ENCODE assay signal across 1 cellular context in genomic region chr1:156623946-156624813, GRCh38.
TF ChIP-seq lines count a peak whose summit lies in the region.

No MANE protein-coding gene starts in this region.

TF ChIP-seq in HepG2, 621 proteins besides CTCF, POLR2A, EP300 and RAD21 (continued from another document and continues in another):
- TF ChIP-seq TFDP2 (CRISPR knock-in tag; IDR thresholded peaks at IDR 0.05) (peak; percentile 35; the same call in 1 of the 2 replicates), RFX1 (IDR thresholded peaks at IDR 0.05) (no peak), ZNF800 (CRISPR knock-in tag; IDR thresholded peaks at IDR 0.05) (peak; percentile 46; the same call in 1 of the 2 replicates), TFE3 (CRISPR knock-in tag; IDR thresholded peaks at IDR 0.05) (0 out of 2 replicates have a peak, but pooled peaks have one; percentile 12), SKIL (CRISPR knock-in tag; IDR thresholded peaks at IDR 0.05; ENCODE audit: borderline replicate concordance) (0 out of 2 replicates have a peak, but pooled peaks have one; percentile 15), ZNF337 (CRISPR knock-in tag; IDR thresholded peaks at IDR 0.05; ENCODE audit: borderline replicate concordance, low read depth) (no peak), ZFP90 (CRISPR knock-in tag; IDR thresholded peaks at IDR 0.05; ENCODE audit: borderline replicate concordance) (0 out of 2 replicates have a peak, but pooled peaks have one; percentile 38), REPIN1 (CRISPR knock-in tag; IDR thresholded peaks at IDR 0.05; ENCODE audit: borderline replicate concordance, low read depth) (peak; percentile 24; the same call in 1 of the 2 replicates), RFXANK (CRISPR knock-in tag; IDR thresholded peaks at IDR 0.05) (no peak), RARA (CRISPR knock-in tag; IDR thresholded peaks at IDR 0.05) (0 out of 2 replicates have a peak, but pooled peaks have one; percentile 19), CREB3 (CRISPR knock-in tag; IDR thresholded peaks at IDR 0.05) (no peak), HOXA9 (CRISPR knock-in tag; IDR thresholded peaks at IDR 0.05; ENCODE audit: borderline replicate concordance) (0 out of 2 replicates have a peak, but pooled peaks have one; percentile 36), ZNF30 (CRISPR knock-in tag; IDR thresholded peaks at IDR 0.05) (no peak), TSC22D2 (CRISPR knock-in tag; IDR thresholded peaks at IDR 0.05; ENCODE audit: borderline replicate concordance) (no peak), HNRNPK (IDR thresholded peaks at IDR 0.05; ENCODE audit: low read depth, low read length, poor library complexity, severe bottlenecking) (peak; percentile 36), UBTF (CRISPR knock-in tag; IDR thresholded peaks at IDR 0.05) (peak; percentile 74), MXD3 (CRISPR knock-in tag; IDR thresholded peaks at IDR 0.05) (no peak), LBX2 (CRISPR knock-in tag; IDR thresholded peaks at IDR 0.05; ENCODE audit: borderline replicate concordance) (no peak), ZNF20 (CRISPR knock-in tag; IDR thresholded peaks at IDR 0.05) (no peak), NRL (CRISPR knock-in tag; IDR thresholded peaks at IDR 0.05; ENCODE audit: borderline replicate concordance) (no peak), ZNF777 (CRISPR knock-in tag; IDR thresholded peaks at IDR 0.05) (peak; percentile 83), THAP8 (CRISPR knock-in tag; IDR thresholded peaks at IDR 0.05; ENCODE audit: borderline replicate concordance) (0 out of 2 replicates have a peak, but pooled peaks have one; percentile 45), U2AF1 (optimal IDR thresholded peaks at IDR 0.05; ENCODE audit: low read depth, low read length) (no peak), ZIK1 (CRISPR knock-in tag; IDR thresholded peaks at IDR 0.05; ENCODE audit: borderline replicate concordance, low read depth) (0 out of 2 replicates have a peak, but pooled peaks have one; percentile 34), TCF12 (IDR thresholded peaks at IDR 0.05) (no peak), TCF12 (CRISPR knock-in tag; IDR thresholded peaks at IDR 0.05) (no peak), ZBTB21 (CRISPR knock-in tag; IDR thresholded peaks at IDR 0.05) (no peak), KDM3A (CRISPR knock-in tag; IDR thresholded peaks at IDR 0.05; ENCODE audit: low read depth) (no peak), JUN (CRISPR knock-in tag; IDR thresholded peaks at IDR 0.05) (no peak), MLX (CRISPR knock-in tag; IDR thresholded peaks at IDR 0.05) (no peak), NONO (IDR thresholded peaks at IDR 0.05) (no peak), NONO (CRISPR knock-in tag; conservative IDR thresholded peaks at IDR 0.05) (peak; percentile 21; the same call in 1 of the 2 replicates), MAX (IDR thresholded peaks at IDR 0.05) (peak; percentile 57; the same call in 1 of the 2 replicates), ZNF660 (CRISPR knock-in tag; IDR thresholded peaks at IDR 0.05; ENCODE audit: borderline replicate concordance, low read depth) (no peak), ZNF343 (CRISPR knock-in tag; IDR thresholded peaks at IDR 0.05) (no peak), ATF7 (IDR thresholded peaks at IDR 0.05) (no peak), ATF7 (CRISPR knock-in tag; IDR thresholded peaks at IDR 0.05) (no peak), GZF1 (CRISPR knock-in tag; IDR thresholded peaks at IDR 0.05) (no peak), CBFB (CRISPR knock-in tag; IDR thresholded peaks at IDR 0.05) (0 out of 2 replicates have a peak, but pooled peaks have one; percentile 28), SMARCE1 (IDR thresholded peaks at IDR 0.05; ENCODE audit: borderline replicate concordance) (no peak), RXRB (CRISPR knock-in tag; IDR thresholded peaks at IDR 0.05; ENCODE audit: borderline replicate concordance) (no peak), GMEB1 (CRISPR knock-in tag; IDR thresholded peaks at IDR 0.05; ENCODE audit: borderline replicate concordance) (no peak), ZNF547 (CRISPR knock-in tag; IDR thresholded peaks at IDR 0.05) (peak; percentile 56; the same call in 1 of the 2 replicates), ZNF264 (CRISPR knock-in tag; IDR thresholded peaks at IDR 0.05) (no peak), EHMT2 (IDR thresholded peaks at IDR 0.05; ENCODE audit: borderline replicate concordance, low read depth, low read length) (no peak), SP4 (CRISPR knock-in tag; IDR thresholded peaks at IDR 0.05) (peak; percentile 53; the same call in 1 of the 2 replicates), RFXAP (CRISPR knock-in tag; IDR thresholded peaks at IDR 0.05; ENCODE audit: borderline replicate concordance) (0 out of 2 replicates have a peak, but pooled peaks have one; percentile 20), ZNF24 (IDR thresholded peaks at IDR 0.05) (no peak), SNAI1 (CRISPR knock-in tag; IDR thresholded peaks at IDR 0.05; ENCODE audit: borderline replicate concordance) (no peak), IKZF5 (CRISPR knock-in tag; IDR thresholded peaks at IDR 0.05) (no peak), KLF13 (CRISPR knock-in tag; IDR thresholded peaks at IDR 0.05) (0 out of 2 replicates have a peak, but pooled peaks have one; percentile 29), ARNT2 (CRISPR knock-in tag; IDR thresholded peaks at IDR 0.05; ENCODE audit: low read depth) (0 out of 2 replicates have a peak, but pooled peaks have one; percentile 24), HOXA5 (CRISPR knock-in tag; IDR thresholded peaks at IDR 0.05) (0 out of 2 replicates have a peak, but pooled peaks have one; percentile 29), MYC (CRISPR knock-in tag; IDR thresholded peaks at IDR 0.05; ENCODE audit: borderline replicate concordance) (peak; percentile 40; the same call in 1 of the 2 replicates)
